Comparison of ENCODE assay signal across 12 cellular contexts in the genomic region with DNA sequence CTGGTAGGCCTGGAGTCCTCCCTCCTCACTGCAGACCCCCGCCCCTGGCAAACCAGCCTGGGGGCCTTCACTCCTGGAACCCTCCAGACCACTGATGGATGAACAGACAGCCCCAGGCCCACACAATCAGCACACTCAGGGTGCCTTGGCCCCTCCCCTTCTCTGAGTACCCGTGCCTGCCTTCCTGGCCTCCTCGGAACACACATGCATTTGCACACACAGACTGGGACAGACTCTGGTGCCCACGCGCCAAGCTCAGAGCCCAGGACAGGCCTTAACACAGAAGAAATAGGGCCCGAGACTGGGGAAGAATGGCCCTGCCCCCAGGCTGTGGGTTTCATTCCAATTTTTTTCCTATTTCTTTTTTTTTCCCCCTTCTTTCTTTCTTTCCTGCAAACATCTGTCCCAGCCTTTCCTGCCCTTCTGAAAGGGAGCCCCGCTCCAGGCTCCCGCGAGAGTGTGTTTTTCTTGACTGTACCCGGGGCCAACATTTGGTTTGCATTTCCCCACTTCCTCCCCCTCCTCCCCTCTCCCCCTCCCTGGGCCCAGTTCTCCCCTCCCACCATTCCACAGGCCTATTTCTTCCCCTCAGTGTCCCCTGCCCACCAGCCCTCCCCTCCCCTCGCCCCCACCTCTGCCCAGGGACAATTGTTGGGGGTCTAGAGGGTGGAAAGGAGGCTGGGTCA. TPM values are rescaled to one million over a fixed set of nuclear protein-coding genes. Genes with fewer than 3 reads are reported as not detected.
DNase-seq lines count a peak whose midpoint lies in the region; ATAC-seq and TF ChIP-seq lines count a peak whose summit lies in the region.
"Had no signal": no experiment of that assay in that cellular context is flagged by ENCODE, and none has a peak within 500 bp of the region (broad histone marks: within the 10 kb centered on the region; RNA-seq: fewer than 3 reads in every experiment).

No MANE protein-coding gene starts in this region.

- H3K9me3 ChIP-seq in duodenal mucosa (ENCODE audit: control insufficient read depth in 1 of 2, low read length in 2 of 2) (no peaks in the 10 kb centered on the region), mucosa of rectum (ENCODE audit: control insufficient read depth in 2 of 2, low read length in 2 of 2) (no peaks in the 10 kb centered on the region), upper lobe of left lung (no peaks in the 10 kb centered on the region)
- H3K9me3 ChIP-seq: spleen had no signal

- no peak for TF ChIP-seq POLR2A in upper lobe of left lung (IDR thresholded peaks at IDR 0.05)

- no peak for TF ChIP-seq EP300 in upper lobe of left lung (IDR thresholded peaks at IDR 0.05)

- H3K4me3 Mint-ChIP-seq in effector memory CD8-positive, alpha-beta T cell = no peak overlapping the region
- H3K4me3 Mint-ChIP-seq: stimulated activated naive CD8-positive, alpha-beta T cell treated with anti-CD3 and anti-CD28 coated beads, Interleukin-15, Interleukin-2, amounts not matched to agents 100 ng/mL and 50 ng/mL, for 24 hours; T-helper 2 cell treated with Interferon-gamma antibody and Interleukin-4, amounts not matched to agents 5 μg/mL and 100 μg/mL, for 36 hours had no signal

- no peaks in the 10 kb centered on the region for H3K36me3 Mint-ChIP-seq in effector memory CD8-positive, alpha-beta T cell (ENCODE audit: insufficient read depth)

- H3K9ac ChIP-seq in duodenal mucosa (ENCODE audit: low read depth in 1 of 2, low read length in 2 of 2) (no peak overlapping the region), mucosa of rectum (ENCODE audit: low read depth in 1 of 2, low read length in 2 of 2) (no peak overlapping the region)

- H3K36me3 ChIP-seq in duodenal mucosa (ENCODE audit: control insufficient read depth in 1 of 2, insufficient read depth in 2 of 2, low read length in 2 of 2) (no peaks in the 10 kb centered on the region), mucosa of rectum (ENCODE audit: control insufficient read depth in 2 of 2, insufficient read depth in 2 of 2, low read length in 2 of 2) (no peaks in the 10 kb centered on the region), upper lobe of left lung (no peaks in the 10 kb centered on the region)
- H3K36me3 ChIP-seq: spleen had no signal

- H3K27ac ChIP-seq in duodenal mucosa (ENCODE audit: low read depth, low read length) = peak overlapping the region; percentile 20
- peak overlapping the region; percentile 45 to 52 for H3K27ac ChIP-seq in mucosa of rectum (ENCODE audit: low read depth in 2 of 2, low read length in 2 of 2)
- peak overlapping the region in 3 of 4 donors; percentile 12 to 48 (median 14) for H3K27ac ChIP-seq in upper lobe of left lung

- no peak overlapping the region for H3K4me3 ChIP-seq in duodenal mucosa (ENCODE audit: low read depth in 1 of 2, low read length in 2 of 2)
- H3K4me3 ChIP-seq in mucosa of rectum (ENCODE audit: low read length in 2 of 2) = no peak overlapping the region
- peak overlapping the region in 1 of 4 donors; percentile 9 for H3K4me3 ChIP-seq in upper lobe of left lung
- H3K4me3 ChIP-seq: spleen had no signal

- H3K27me3 ChIP-seq in duodenal mucosa (ENCODE audit: control insufficient read depth in 1 of 2, insufficient read depth in 2 of 2, low read length in 2 of 2) (peaks cover 0 to under 1% of the 10 kb centered on the region in 2 donors), mucosa of rectum (ENCODE audit: control insufficient read depth in 2 of 2, insufficient read depth in 2 of 2, low read length in 2 of 2) (peaks cover 0 to 2% of the 10 kb centered on the region in 2 donors), upper lobe of left lung (no peaks in the 10 kb centered on the region)

- no peaks in the 10 kb centered on the region for H3K9me3 Mint-ChIP-seq in effector memory CD8-positive, alpha-beta T cell
- H3K9me3 Mint-ChIP-seq: stimulated activated naive CD8-positive, alpha-beta T cell treated with anti-CD3 and anti-CD28 coated beads, Interleukin-15, Interleukin-2, amounts not matched to agents 100 ng/mL and 50 ng/mL, for 24 hours; T-helper 2 cell treated with Interferon-gamma antibody and Interleukin-4, amounts not matched to agents 5 μg/mL and 100 μg/mL, for 36 hours had no signal

- WGBS in upper lobe of left lung, 2 donors = 39 to 53% methylated on average over 10 to 11 of the region's 11 CpGs

- peaks cover 58 to 94% of the 10 kb centered on the region in 2 donors for H3K27me3 Mint-ChIP-seq in effector memory CD8-positive, alpha-beta T cell

- no peak overlapping the region for H3K27ac Mint-ChIP-seq in effector memory CD8-positive, alpha-beta T cell
- H3K27ac Mint-ChIP-seq: stimulated activated naive CD8-positive, alpha-beta T cell treated with anti-CD3 and anti-CD28 coated beads, Interleukin-15, Interleukin-2, amounts not matched to agents 100 ng/mL and 50 ng/mL, for 24 hours; T-helper 2 cell treated with Interferon-gamma antibody and Interleukin-4, amounts not matched to agents 5 μg/mL and 100 μg/mL, for 36 hours had no signal

- TF ChIP-seq CTCF in upper lobe of left lung (IDR thresholded peaks at IDR 0.05) = no peak

- DNase-seq in NCI-H2171 (lab: John Stamatoyannopoulos, UW) (peak; percentile 35), upper lobe of left lung (no peak), NCI-H446 treated with DMSO at 0.1 percent for 48 hours (lab: John Stamatoyannopoulos, UW) (no peak)
- DNase-seq in effector memory CD8-positive, alpha-beta T cell = no peak
- DNase-seq: KBM-7, NCI-H526 treated with DMSO at 0.1 percent for 48 hours, spleen had no signal

- ATAC-seq in upper lobe of left lung (ENCODE audit: low FRiP score in 2 of 2) = peak in 1 of 2 donors; percentile 77
- ATAC-seq in HG03139 (IDR thresholded peaks at IDR 0.05; ENCODE audit: unreplicated experiment) = no peak
- ATAC-seq in effector memory CD8-positive, alpha-beta T cell (replicated peaks) = no peak

- H3K4me1 Mint-ChIP-seq in effector memory CD8-positive, alpha-beta T cell (ENCODE audit: low read depth in 2 of 2) = peaks cover 0 to 6% of the 10 kb centered on the region in 2 donors

- H3K4me1 ChIP-seq in duodenal mucosa (ENCODE audit: control insufficient read depth in 1 of 2, insufficient read depth in 2 of 2, low read length in 2 of 2) (no peaks in the 10 kb centered on the region), mucosa of rectum (ENCODE audit: control insufficient read depth in 2 of 2, insufficient read depth in 2 of 2, low read length in 2 of 2) (no peaks in the 10 kb centered on the region), upper lobe of left lung (peaks cover 8 to 15% (median 12%) of the 10 kb centered on the region in 4 donors)

RNA-seq across cellular contexts. Expression of gene TNS1, which starts 0.6 kb away (rescaled TPM):
- total RNA-seq in upper lobe of left lung = 1,000 to 10,000 TPM in 1 of 6 donors, 100 to 1,000 TPM in 5; 325 to 1,095 (median 550) TPM
